8 cellular contexts compared by ENCODE assay signal in the genomic region with DNA sequence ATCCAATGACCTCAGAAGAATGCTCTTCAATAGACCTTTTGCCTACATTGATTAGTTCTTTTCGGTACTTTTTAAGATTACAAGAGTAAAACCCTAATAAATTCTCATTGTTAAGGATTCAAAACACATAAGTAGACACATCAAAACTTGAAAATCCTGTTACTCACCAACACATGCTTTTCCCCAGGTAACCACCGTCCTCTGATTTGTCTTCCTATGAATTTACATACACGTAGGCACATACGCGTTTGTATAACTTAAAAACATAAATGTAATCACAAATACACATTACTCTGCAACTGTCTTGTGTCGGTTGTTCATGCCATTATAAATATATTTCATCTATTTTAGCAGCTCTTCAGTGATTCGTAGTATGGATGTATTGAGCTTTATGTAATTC. TPM values are rescaled to one million over a fixed set of nuclear protein-coding genes. Genes with fewer than 3 reads are reported as not detected.
DNase-seq lines count a peak whose midpoint lies in the region; ATAC-seq and TF ChIP-seq lines count a peak whose summit lies in the region.

No MANE protein-coding gene starts in this region.

- WGBS in endodermal cell (ENCODE audit: insufficient coverage in 1 of 2, insufficient read length in 1 of 2), 2 experiments: 74 to 93% methylated on average over 2 to 7 of the region's 7 CpGs

- TF ChIP-seq CTCF in endodermal cell (conservative IDR thresholded peaks at IDR 0.05): no peak
- TF ChIP-seq CTCF in parathyroid adenoma (IDR thresholded peaks at IDR 0.05): no peak

- no peaks in the 10 kb centered on the region for H3K9me3 Mint-ChIP-seq in endodermal cell

- H3K36me3 ChIP-seq in endodermal cell (ENCODE audit: control insufficient read depth, insufficient read depth, low read length): peaks cover 1% of the 10 kb centered on the region
- no peaks in the 10 kb centered on the region for H3K36me3 ChIP-seq in parathyroid adenoma (ENCODE audit: control insufficient read depth, insufficient read depth, low read length)

- peak overlapping the region; percentile 89 for H3K4me3 Mint-ChIP-seq in endodermal cell

- H3K9ac ChIP-seq in endodermal cell (ENCODE audit: extremely low read depth, low read length, poor library complexity, severe bottlenecking) (no peak overlapping the region), parathyroid adenoma (no peak overlapping the region)

- H3K4me1 Mint-ChIP-seq in endodermal cell: peaks cover 22% of the 10 kb centered on the region

- H3K9me3 ChIP-seq in endodermal cell (ENCODE audit: control insufficient read depth, low read length) (peaks cover 6% of the 10 kb centered on the region), parathyroid adenoma (ENCODE audit: control insufficient read depth, low read length) (no peaks in the 10 kb centered on the region)

- H3K4me3 ChIP-seq in GM08714 (ENCODE audit: low read length): peak overlapping the region; percentile 76; the same call in 1 of the 2 replicates
- H3K4me3 ChIP-seq in endodermal cell (ENCODE audit: low read length): peak overlapping the region; percentile 92
- peak overlapping the region; percentile 69 for H3K4me3 ChIP-seq in parathyroid adenoma (ENCODE audit: low read depth, low read length)

- DNase-seq in NCI-H345 (lab: John Stamatoyannopoulos, UW) (peak; percentile 9), endodermal cell (no peak), SKM-1 (lab: John Stamatoyannopoulos, UW; ENCODE audit: unreplicated experiment) (no peak), GM19238 (ENCODE audit: insufficient read length, low spot score) (no peak)
- no peak for DNase-seq in stimulated activated CD4-positive, alpha-beta T cell treated with anti-CD3 and anti-CD28 coated beads, Interleukin-12 subunit alpha, Interleukin-12 subunit beta, amount 100 ng/mL, for 4 hours

- peaks cover 31% of the 10 kb centered on the region for H3K27me3 Mint-ChIP-seq in endodermal cell (ENCODE audit: insufficient read depth)

- H3K4me1 ChIP-seq in endodermal cell (ENCODE audit: control insufficient read depth, insufficient read depth, low read length) (peaks cover 4% of the 10 kb centered on the region), parathyroid adenoma (peaks cover 3% of the 10 kb centered on the region)

- peak overlapping the region; percentile 96 for H2AFZ ChIP-seq in parathyroid adenoma

- no peak for ATAC-seq in HG03108 (IDR thresholded peaks at IDR 0.05; ENCODE audit: unreplicated experiment)

- H3K27ac ChIP-seq in endodermal cell (ENCODE audit: low read depth, low read length) (no peak overlapping the region), parathyroid adenoma (no peak overlapping the region)

- H3K4me2 ChIP-seq in parathyroid adenoma (ENCODE audit: low read length): peak overlapping the region; percentile 81

- H3K36me3 Mint-ChIP-seq in endodermal cell (ENCODE audit: low read depth): peaks cover 3% of the 10 kb centered on the region

- H3K27ac Mint-ChIP-seq in endodermal cell: no peak overlapping the region

- H3K79me2 ChIP-seq in parathyroid adenoma: peaks cover 2% of the 10 kb centered on the region

- H3K27me3 ChIP-seq in endodermal cell (ENCODE audit: control insufficient read depth, insufficient read depth, low read length, poor library complexity, severe bottlenecking) (peaks cover 52% of the 10 kb centered on the region), parathyroid adenoma (ENCODE audit: control insufficient read depth, insufficient read depth, low read length) (no peaks in the 10 kb centered on the region)

RNA-seq across cellular contexts. Expression of gene WASHC4, which starts 0.9 kb away (rescaled TPM):
- total RNA-seq in endodermal cell: 10 to 100 TPM; 39.7 to 40.6 TPM
- polyA plus RNA-seq in endodermal cell (2013, experiment 1 of 2): 32.6 TPM
- polyA plus RNA-seq in endodermal cell (2013, experiment 2 of 2): 30.3 TPM

RNA-seq across cellular contexts. Expression of gene ALDH1L2, which starts 22.4 kb away (rescaled TPM):
- under 1 TPM; 0.22 to 0.27 TPM for total RNA-seq in endodermal cell
- 2.5 TPM for polyA plus RNA-seq in endodermal cell (2013, experiment 1 of 2)
- 1.4 TPM for polyA plus RNA-seq in endodermal cell (2013, experiment 2 of 2)
